29 cellular contexts compared by ENCODE assay signal in genomic region chr13:40261947-40262346, GRCh38.
"Had no signal": no experiment of that assay in that cellular context is flagged by ENCODE, and none has a peak within 500 bp of the region (broad histone marks: within the 10 kb centered on the region; RNA-seq: fewer than 3 reads in every experiment).

No MANE protein-coding gene starts in this region.

- H3K36me3 Mint-ChIP-seq: stimulated activated effector memory CD8-positive, alpha-beta T cell treated with anti-CD3 and anti-CD28 coated beads, Interleukin-12 subunit alpha, Interleukin-12 subunit beta, amount 100 ng/mL, for 72 hours; stimulated activated memory B cell treated with anti-CD40 and anti-IgM and Interleukin-4, amounts not matched to agents 10 μg/mL and 1 μg/mL and 100 μg/mL, for 72 hours; stimulated activated naive B cell treated with anti-CD40 and anti-IgM and Interleukin-4, amounts not matched to agents 10 μg/mL and 1 μg/mL and 100 μg/mL, for 72 hours; type B pancreatic cell had no signal

- H3K9me3 Mint-ChIP-seq: stimulated activated effector memory CD8-positive, alpha-beta T cell treated with anti-CD3 and anti-CD28 coated beads, Interleukin-12 subunit alpha, Interleukin-12 subunit beta, amount 100 ng/mL, for 72 hours; stimulated activated memory B cell treated with anti-CD40 and anti-IgM and Interleukin-4, amounts not matched to agents 10 μg/mL and 1 μg/mL and 100 μg/mL, for 72 hours; stimulated activated naive B cell treated with anti-CD40 and anti-IgM and Interleukin-4, amounts not matched to agents 10 μg/mL and 1 μg/mL and 100 μg/mL, for 72 hours had no signal

- H3K36me3 ChIP-seq: stomach, suprapubic skin, thoracic aorta, thyroid gland, tibial artery, tibial nerve, transverse colon, upper lobe of left lung, upper lobe of right lung, uterus, vagina had no signal

- DNase-seq: stimulated activated CD4-positive, alpha-beta T cell treated with anti-CD3 and anti-CD28 coated beads, Interleukin-2, amount 100 ng/mL, for 48 hours; stimulated activated CD4-positive, alpha-beta T cell treated with anti-CD3 and anti-CD28 coated beads, Interleukin-4, amount 100 ng/mL, for 1 hour; stimulated activated CD4-positive, alpha-beta T cell treated with anti-CD3 and anti-CD28 coated beads, Interleukin-4, amount 100 ng/mL, for 24 hours; stimulated activated CD4-positive, alpha-beta T cell treated with anti-CD3 and anti-CD28 coated beads, Interleukin-4, amount 100 ng/mL, for 4 hours; stimulated activated CD8-positive, alpha-beta memory T cell treated with anti-CD3 and anti-CD28 coated beads, Interleukin-4, amount 100 ng/mL, for 48 hours; stimulated activated naive B cell treated with anti-CD40 and anti-IgM and Interleukin-4, amounts not matched to agents 10 μg/mL and 1 μg/mL and 100 μg/mL, for 72 hours; stimulated activated naive CD4-positive, alpha-beta T cell; stimulated activated naive CD4-positive, alpha-beta T cell treated with Interleukin-2 at 50 U/mL for 16 hours; stimulated activated naive CD8-positive, alpha-beta T cell treated with anti-CD3 and anti-CD28 coated beads, Interleukin-15, amount 100 ng/mL, for 72 hours; stimulated activated naive CD8-positive, alpha-beta T cell treated with anti-CD3 and anti-CD28 coated beads, Interleukin-15, Interleukin-2, amounts not matched to agents 100 U/mL and 50 U/mL, for 24 hours; stomach; substantia nigra; testis; thyroid gland; tibial artery; transverse colon; trophoblast cell; upper lobe of left lung; upper lobe of right lung; uterus had no signal

- H3K27ac ChIP-seq: stomach, suprapubic skin, testis, thoracic aorta, thyroid gland, tibial artery, tibial nerve, transverse colon, upper lobe of left lung, upper lobe of right lung, vagina had no signal

- H3K4me1 ChIP-seq: stomach, suprapubic skin, transverse colon, upper lobe of left lung, upper lobe of right lung, vagina had no signal

- H3K4me1 Mint-ChIP-seq: stimulated activated effector memory CD8-positive, alpha-beta T cell treated with anti-CD3 and anti-CD28 coated beads, Interleukin-12 subunit alpha, Interleukin-12 subunit beta, amount 100 ng/mL, for 72 hours; stimulated activated memory B cell treated with anti-CD40 and anti-IgM and Interleukin-4, amounts not matched to agents 10 μg/mL and 1 μg/mL and 100 μg/mL, for 72 hours had no signal

- H3K4me3 ChIP-seq: stomach, suprapubic skin, testis, thoracic aorta, thyroid gland, tibial artery, tibial nerve, transverse colon, upper lobe of left lung, upper lobe of right lung, uterus, vagina had no signal

- H3K27me3 Mint-ChIP-seq: stimulated activated memory B cell treated with anti-CD40 and anti-IgM and Interleukin-4, amounts not matched to agents 10 μg/mL and 1 μg/mL and 100 μg/mL, for 72 hours; stimulated activated naive B cell treated with anti-CD40 and anti-IgM and Interleukin-4, amounts not matched to agents 10 μg/mL and 1 μg/mL and 100 μg/mL, for 72 hours; stimulated activated naive CD8-positive, alpha-beta T cell treated with anti-CD3 and anti-CD28 coated beads, Interleukin-15, amount 100 ng/mL, for 72 hours; stimulated activated naive CD8-positive, alpha-beta T cell treated with anti-CD3 and anti-CD28 coated beads, Interleukin-15, Interleukin-2, amounts not matched to agents 100 ng/mL and 50 ng/mL, for 24 hours; type B pancreatic cell had no signal

- H3K4me3 Mint-ChIP-seq: stimulated activated effector memory CD8-positive, alpha-beta T cell treated with anti-CD3 and anti-CD28 coated beads, Interleukin-12 subunit alpha, Interleukin-12 subunit beta, amount 100 ng/mL, for 72 hours; stimulated activated memory B cell treated with anti-CD40 and anti-IgM and Interleukin-4, amounts not matched to agents 10 μg/mL and 1 μg/mL and 100 μg/mL, for 72 hours; stimulated activated naive B cell treated with anti-CD40 and anti-IgM and Interleukin-4, amounts not matched to agents 10 μg/mL and 1 μg/mL and 100 μg/mL, for 72 hours; stimulated activated naive CD8-positive, alpha-beta T cell treated with anti-CD3 and anti-CD28 coated beads, Interleukin-15, amount 100 ng/mL, for 72 hours; stimulated activated naive CD8-positive, alpha-beta T cell treated with anti-CD3 and anti-CD28 coated beads, Interleukin-15, Interleukin-2, amounts not matched to agents 100 ng/mL and 50 ng/mL, for 24 hours; type B pancreatic cell had no signal

- H3K9me3 ChIP-seq: stomach, suprapubic skin, testis, thoracic aorta, thyroid gland, tibial artery, tibial nerve, transverse colon, upper lobe of left lung, upper lobe of right lung, uterus, vagina had no signal

- H3K27me3 ChIP-seq: stomach, suprapubic skin, testis, thyroid gland, tibial artery, tibial nerve, transverse colon, upper lobe of left lung, upper lobe of right lung, uterus, vagina had no signal

- FAIRE-seq: urothelium cell line had no signal

- ATAC-seq: stimulated activated effector memory CD8-positive, alpha-beta T cell treated with anti-CD3 and anti-CD28 coated beads, Interleukin-12 subunit alpha, Interleukin-12 subunit beta, amount 100 ng/mL, for 72 hours; stimulated activated memory B cell treated with anti-CD40 and anti-IgM and Interleukin-4, amounts not matched to agents 10 μg/mL and 1 μg/mL and 100 μg/mL, for 72 hours; stimulated activated naive B cell treated with anti-CD40 and anti-IgM and Interleukin-4, amounts not matched to agents 10 μg/mL and 1 μg/mL and 100 μg/mL, for 72 hours; stimulated activated naive CD8-positive, alpha-beta T cell treated with anti-CD3 and anti-CD28 coated beads, Interleukin-15, amount 100 ng/mL, for 72 hours; stimulated activated naive CD8-positive, alpha-beta T cell treated with anti-CD3 and anti-CD28 coated beads, Interleukin-15, Interleukin-2, amounts not matched to agents 100 U/mL and 50 U/mL, for 24 hours; upper lobe of right lung had no signal

- H3K27ac Mint-ChIP-seq: stimulated activated effector memory CD8-positive, alpha-beta T cell treated with anti-CD3 and anti-CD28 coated beads, Interleukin-12 subunit alpha, Interleukin-12 subunit beta, amount 100 ng/mL, for 72 hours; stimulated activated memory B cell treated with anti-CD40 and anti-IgM and Interleukin-4, amounts not matched to agents 10 μg/mL and 1 μg/mL and 100 μg/mL, for 72 hours; stimulated activated naive B cell treated with anti-CD40 and anti-IgM and Interleukin-4, amounts not matched to agents 10 μg/mL and 1 μg/mL and 100 μg/mL, for 72 hours; stimulated activated naive CD8-positive, alpha-beta T cell treated with anti-CD3 and anti-CD28 coated beads, Interleukin-15, amount 100 ng/mL, for 72 hours; stimulated activated naive CD8-positive, alpha-beta T cell treated with anti-CD3 and anti-CD28 coated beads, Interleukin-15, Interleukin-2, amounts not matched to agents 100 ng/mL and 50 ng/mL, for 24 hours; type B pancreatic cell had no signal
